Comparison of ENCODE assay signal across 9 cellular contexts in genomic region chr6:165663283-165663735, GRCh38. TPM values are rescaled to one million over a fixed set of nuclear protein-coding genes. Genes with fewer than 3 reads are reported as not detected.
A peak's percentile ranks its signal among the peaks of the same experiment; 100 is the strongest.
DNase-seq lines count a peak whose midpoint lies in the region; ATAC-seq and TF ChIP-seq lines count a peak whose summit lies in the region.
"Had no signal": no experiment of that assay in that cellular context is flagged by ENCODE, and none has a peak within 500 bp of the region (broad histone marks: within the 10 kb centered on the region; RNA-seq: fewer than 3 reads in every experiment).

No MANE protein-coding gene starts in this region.

- intact Hi-C loops in body of pancreas (cut with DNase I): no loop called here

- DNase-seq in HK-2 (ENCODE audit: unreplicated experiment): peak; percentile 58
- peak in 2 of 4 donors; percentile 31 to 33 for DNase-seq in body of pancreas
- DNase-seq in NCI-H510A (lab: John Stamatoyannopoulos, UW): no peak
- DNase-seq in GF-D8 (lab: John Stamatoyannopoulos, UW): no peak
- no peak for DNase-seq in SK-N-DZ (ENCODE audit: low spot score)
- no peak for DNase-seq in activated effector memory CD4-positive, alpha-beta T cell treated with Interleukin-2 at 50 U/mL for 16 hours
- DNase-seq: SW 1271 had no signal

- peaks cover 10% of the 10 kb centered on the region for H3K4me1 Mint-ChIP-seq in stimulated activated memory B cell treated with anti-CD40 and anti-IgM and Interleukin-4, amounts not matched to agents 10 μg/mL and 1 μg/mL and 100 μg/mL, for 72 hours

- H3K9me3 Mint-ChIP-seq in stimulated activated memory B cell treated with anti-CD40 and anti-IgM and Interleukin-4, amounts not matched to agents 10 μg/mL and 1 μg/mL and 100 μg/mL, for 72 hours: no peaks in the 10 kb centered on the region

- H3K27me3 Mint-ChIP-seq in stimulated activated memory B cell treated with anti-CD40 and anti-IgM and Interleukin-4, amounts not matched to agents 10 μg/mL and 1 μg/mL and 100 μg/mL, for 72 hours: peaks cover 46% of the 10 kb centered on the region

- H3K27ac ChIP-seq in body of pancreas (peak overlapping the region in 1 of 4 donors; percentile 30), iPS-20b (ENCODE audit: low read length) (no peak overlapping the region)

- H3K9me3 ChIP-seq in body of pancreas: no peaks in the 10 kb centered on the region
- H3K9me3 ChIP-seq in iPS-20b (ENCODE audit: insufficient read depth, low read depth, low read length): no peaks in the 10 kb centered on the region

- WGBS in body of pancreas, 2 donors: 0% methylated on average over 13 to 36 of the region's 36 CpGs

- H3K9ac ChIP-seq in iPS-20b (ENCODE audit: low read depth, low read length): peak overlapping the region; percentile 28; the same call in 1 of the 2 replicates

- TF ChIP-seq CTCF in body of pancreas (IDR thresholded peaks at IDR 0.05): no peak

- no peaks in the 10 kb centered on the region for H3K36me3 Mint-ChIP-seq in stimulated activated memory B cell treated with anti-CD40 and anti-IgM and Interleukin-4, amounts not matched to agents 10 μg/mL and 1 μg/mL and 100 μg/mL, for 72 hours

- TF ChIP-seq POLR2A in body of pancreas (IDR thresholded peaks at IDR 0.05): no peak

- no peaks in the 10 kb centered on the region for H3K36me3 ChIP-seq in body of pancreas (replicated peaks in 1 of 2; ENCODE audit: insufficient read depth in 1 of 2, low read depth in 2 of 2)
- no peaks in the 10 kb centered on the region for H3K36me3 ChIP-seq in iPS-20b (ENCODE audit: insufficient read depth, low read depth, low read length)

- ATAC-seq in body of pancreas: peak; percentile 28
- no peak for ATAC-seq in stimulated activated memory B cell treated with anti-CD40 and anti-IgM and Interleukin-4, amounts not matched to agents 10 μg/mL and 1 μg/mL and 100 μg/mL, for 72 hours

- no peak overlapping the region for H3K4me3 ChIP-seq in body of pancreas
- H3K4me3 ChIP-seq in iPS-20b (ENCODE audit: low read length): peak overlapping the region; percentile 63

- H3K4me1 ChIP-seq in body of pancreas (peaks cover 36% of the 10 kb centered on the region), iPS-20b (ENCODE audit: insufficient read depth, low read length) (peaks cover 10% of the 10 kb centered on the region; the same call in 1 of the 2 replicates)

- H3K4me3 Mint-ChIP-seq in stimulated activated memory B cell treated with anti-CD40 and anti-IgM and Interleukin-4, amounts not matched to agents 10 μg/mL and 1 μg/mL and 100 μg/mL, for 72 hours: peak overlapping the region; percentile 18

- peaks cover 0 to 33% of the 10 kb centered on the region in 2 donors for H3K27me3 ChIP-seq in body of pancreas
- peaks cover 88% of the 10 kb centered on the region for H3K27me3 ChIP-seq in iPS-20b (ENCODE audit: insufficient read depth, low read length)

- H3K27ac Mint-ChIP-seq in stimulated activated memory B cell treated with anti-CD40 and anti-IgM and Interleukin-4, amounts not matched to agents 10 μg/mL and 1 μg/mL and 100 μg/mL, for 72 hours: no peak overlapping the region

RNA-seq across cellular contexts. Expression of gene PDE10A, which starts 0.3 kb away (rescaled TPM):
- 10 to 100 TPM in 1 of 2 donors, 1 to 10 TPM in 1; 3.9 to 16.8 TPM for total RNA-seq in body of pancreas
- polyA plus RNA-seq in SK-N-DZ (2014; cell fraction: cytosol; rRNA removed): 8.2 and 10.4 TPM in 2 replicates
- 15.9 and 19.2 TPM in 2 replicates for polyA plus RNA-seq in SK-N-DZ (2014; cell fraction: nucleus; rRNA removed)
